16 cellular contexts compared by ENCODE assay signal in genomic region chr1:162736633-162737067, GRCh38. TPM values are rescaled to one million over a fixed set of nuclear protein-coding genes. Genes with fewer than 3 reads are reported as not detected.
A peak's percentile ranks its signal among the peaks of the same experiment; 100 is the strongest.
DNase-seq lines count a peak whose midpoint lies in the region; ATAC-seq, FAIRE-seq and TF ChIP-seq lines count a peak whose summit lies in the region.
"Had no signal": no experiment of that assay in that cellular context is flagged by ENCODE, and none has a peak within 500 bp of the region (broad histone marks: within the 10 kb centered on the region; RNA-seq: fewer than 3 reads in every experiment).

No MANE protein-coding gene starts in this region.

- H3K4me3 ChIP-seq in astrocyte (ENCODE audit: insufficient read depth, low read depth, low read length) (no peak overlapping the region), foreskin fibroblast (ENCODE audit: low read depth in 1 of 2, low read length in 2 of 2) (no peak overlapping the region), neural progenitor cell (no peak overlapping the region)
- H3K4me3 ChIP-seq: skin epidermis, upper lobe of right lung had no signal

- H3K27me3 Mint-ChIP-seq in astrocyte (ENCODE audit: low read depth, unreplicated experiment) = peaks cover 4% of the 10 kb centered on the region
- peaks cover 2% of the 10 kb centered on the region for H3K27me3 Mint-ChIP-seq in activated T-helper 1 cell treated with anti-CD3 and anti-CD28 coated beads, Interleukin-12 subunit alpha, Interleukin-12 subunit beta, Interleukin-2, Interleukin-4 antibody, amounts not matched to agents 30 ng/mL and 10 ng/mL and 1 ng/mL, durations not matched to agents 14 hours and 24 hours and 36 hours (ENCODE audit: insufficient read depth)
- no peaks in the 10 kb centered on the region for H3K27me3 Mint-ChIP-seq in neural progenitor cell (ENCODE audit: insufficient read depth, low read depth)
- H3K27me3 Mint-ChIP-seq: activated CD8-positive, alpha-beta memory T cell treated with anti-CD3 and anti-CD28 coated beads, Interleukin-2, amount 10 ng/mL, durations not matched to agents 7 days and 5 days had no signal

- ATAC-seq in GM18520 (IDR thresholded peaks at IDR 0.05; ENCODE audit: unreplicated experiment) (peak; percentile 76), GM21423 (IDR thresholded peaks at IDR 0.05; ENCODE audit: unreplicated experiment) (peak; percentile 79), HG03060 (IDR thresholded peaks at IDR 0.05; ENCODE audit: low read depth, unreplicated experiment) (peak; percentile 52)
- ATAC-seq: activated CD8-positive, alpha-beta memory T cell treated with anti-CD3 and anti-CD28 coated beads, Interleukin-2, amount 10 ng/mL, durations not matched to agents 7 days and 5 days; natural killer cell; Panc1 had no signal

- H3K27ac ChIP-seq in astrocyte (ENCODE audit: low read depth, low read length) = no peak overlapping the region
- H3K27ac ChIP-seq in neural progenitor cell = no peak overlapping the region
- H3K27ac ChIP-seq: skin epidermis, upper lobe of right lung had no signal

- H3K9me3 Mint-ChIP-seq in astrocyte (ENCODE audit: unreplicated experiment) = peaks cover 2% of the 10 kb centered on the region
- no peaks in the 10 kb centered on the region for H3K9me3 Mint-ChIP-seq in activated T-helper 1 cell treated with anti-CD3 and anti-CD28 coated beads, Interleukin-12 subunit alpha, Interleukin-12 subunit beta, Interleukin-2, Interleukin-4 antibody, amounts not matched to agents 30 ng/mL and 10 ng/mL and 1 ng/mL, durations not matched to agents 14 hours and 24 hours and 36 hours
- peaks cover 2% of the 10 kb centered on the region for H3K9me3 Mint-ChIP-seq in neural progenitor cell
- H3K9me3 Mint-ChIP-seq: natural killer cell had no signal

- H3K4me3 Mint-ChIP-seq in astrocyte (ENCODE audit: unreplicated experiment) = no peak overlapping the region
- no peak overlapping the region for H3K4me3 Mint-ChIP-seq in activated T-helper 1 cell treated with anti-CD3 and anti-CD28 coated beads, Interleukin-12 subunit alpha, Interleukin-12 subunit beta, Interleukin-2, Interleukin-4 antibody, amounts not matched to agents 30 ng/mL and 10 ng/mL and 1 ng/mL, durations not matched to agents 14 hours and 24 hours and 36 hours
- no peak overlapping the region for H3K4me3 Mint-ChIP-seq in neural progenitor cell
- H3K4me3 Mint-ChIP-seq: activated CD8-positive, alpha-beta memory T cell treated with anti-CD3 and anti-CD28 coated beads, Interleukin-2, amount 10 ng/mL, durations not matched to agents 7 days and 5 days; CD14-positive monocyte; natural killer cell had no signal

- H3K27me3 ChIP-seq in astrocyte (ENCODE audit: insufficient read depth, low read length) (no peaks in the 10 kb centered on the region), neural progenitor cell (no peaks in the 10 kb centered on the region)
- H3K27me3 ChIP-seq: upper lobe of right lung had no signal

- intact Hi-C loops in activated T-helper 1 cell treated with anti-CD3 and anti-CD28 coated beads, Interleukin-12 subunit alpha, Interleukin-12 subunit beta, Interleukin-2, Interleukin-4 antibody, amounts not matched to agents 30 ng/mL and 10 ng/mL and 1 ng/mL, durations not matched to agents 14 hours and 24 hours and 36 hours (cut with micrococcal nuclease) = no loop called here

- no peak overlapping the region for H3K9ac ChIP-seq in astrocyte (ENCODE audit: low read length)
- H3K9ac ChIP-seq in neural progenitor cell = no peak overlapping the region

- peak; percentile 17 for FAIRE-seq in astrocyte (lab: Jason Lieb, UNC)
- FAIRE-seq: frontal cortex had no signal

- peaks cover 6% of the 10 kb centered on the region for H3F3A ChIP-seq in neural progenitor cell (ENCODE audit: low read depth)

- no peak overlapping the region for H3K4me2 ChIP-seq in astrocyte (ENCODE audit: low read length)
- H3K4me2 ChIP-seq in neural progenitor cell = no peak overlapping the region

- H2AFZ ChIP-seq in astrocyte (ENCODE audit: low read depth, low read length) (no peak overlapping the region), neural progenitor cell (replicated peaks) (no peak overlapping the region)

- no peak for DNase-seq in astrocyte (ENCODE audit: low read depth)
- DNase-seq in activated T-helper 1 cell treated with anti-CD3 and anti-CD28 coated beads, Interleukin-12 subunit alpha, Interleukin-12 subunit beta, Interleukin-2, Interleukin-4 antibody, amounts not matched to agents 30 ng/mL and 10 ng/mL and 1 ng/mL, durations not matched to agents 14 hours and 24 hours and 36 hours (ENCODE audit: low spot score) = no peak
- no peak for DNase-seq in germinal center (ENCODE audit: low spot score)
- DNase-seq in foreskin fibroblast = no peak
- no peak for DNase-seq in neural progenitor cell (ENCODE audit: low spot score)
- DNase-seq: activated CD8-positive, alpha-beta memory T cell treated with anti-CD3 and anti-CD28 coated beads, Interleukin-2, amount 10 ng/mL, durations not matched to agents 7 days and 5 days; Kasumi-1; natural killer cell; upper lobe of right lung had no signal

- no peaks in the 10 kb centered on the region for H3K9me3 ChIP-seq in astrocyte (ENCODE audit: insufficient read depth, low read depth, low read length)
- H3K9me3 ChIP-seq in neural progenitor cell (ENCODE audit: low read depth) = no peaks in the 10 kb centered on the region
- H3K9me3 ChIP-seq: upper lobe of right lung had no signal

- no peaks in the 10 kb centered on the region for H3K36me3 ChIP-seq in astrocyte (ENCODE audit: insufficient read depth, low read length)
- no peaks in the 10 kb centered on the region for H3K36me3 ChIP-seq in neural progenitor cell
- H3K36me3 ChIP-seq: upper lobe of right lung had no signal

- H3K27ac Mint-ChIP-seq in astrocyte (ENCODE audit: unreplicated experiment) = no peak overlapping the region
- no peak overlapping the region for H3K27ac Mint-ChIP-seq in activated T-helper 1 cell treated with anti-CD3 and anti-CD28 coated beads, Interleukin-12 subunit alpha, Interleukin-12 subunit beta, Interleukin-2, Interleukin-4 antibody, amounts not matched to agents 30 ng/mL and 10 ng/mL and 1 ng/mL, durations not matched to agents 14 hours and 24 hours and 36 hours
- no peak overlapping the region for H3K27ac Mint-ChIP-seq in neural progenitor cell
- H3K27ac Mint-ChIP-seq: activated CD8-positive, alpha-beta memory T cell treated with anti-CD3 and anti-CD28 coated beads, Interleukin-2, amount 10 ng/mL, durations not matched to agents 7 days and 5 days; CD14-positive monocyte; natural killer cell had no signal

- H3K79me2 ChIP-seq in astrocyte (ENCODE audit: insufficient read depth, low read length) = no peaks in the 10 kb centered on the region
- no peaks in the 10 kb centered on the region for H3K79me2 ChIP-seq in neural progenitor cell (ENCODE audit: low read depth)

- H3K36me3 Mint-ChIP-seq in astrocyte (ENCODE audit: low read depth, unreplicated experiment) (peaks cover 4% of the 10 kb centered on the region), neural progenitor cell (no peaks in the 10 kb centered on the region)
- H3K36me3 Mint-ChIP-seq in activated T-helper 1 cell treated with anti-CD3 and anti-CD28 coated beads, Interleukin-12 subunit alpha, Interleukin-12 subunit beta, Interleukin-2, Interleukin-4 antibody, amounts not matched to agents 30 ng/mL and 10 ng/mL and 1 ng/mL, durations not matched to agents 14 hours and 24 hours and 36 hours (ENCODE audit: low read depth) = no peaks in the 10 kb centered on the region
- H3K36me3 Mint-ChIP-seq: activated CD8-positive, alpha-beta memory T cell treated with anti-CD3 and anti-CD28 coated beads, Interleukin-2, amount 10 ng/mL, durations not matched to agents 7 days and 5 days; CD14-positive monocyte; natural killer cell had no signal

- H4K20me1 ChIP-seq in astrocyte (ENCODE audit: insufficient read depth, low read length) (peaks cover 8% of the 10 kb centered on the region), neural progenitor cell (ENCODE audit: low read depth) (no peaks in the 10 kb centered on the region)

- no peak for TF ChIP-seq CTCF in astrocyte (IDR thresholded peaks at IDR 0.05; ENCODE audit: insufficient read depth, low read depth, low read length)
- no peak for TF ChIP-seq CTCF in foreskin fibroblast (IDR thresholded peaks at IDR 0.05; ENCODE audit: low read depth, low read length)
- TF ChIP-seq CTCF in neural progenitor cell (IDR thresholded peaks at IDR 0.05) = no peak

- H3K4me1 Mint-ChIP-seq in astrocyte (ENCODE audit: low read depth, unreplicated experiment) = no peaks in the 10 kb centered on the region
- no peaks in the 10 kb centered on the region for H3K4me1 Mint-ChIP-seq in activated T-helper 1 cell treated with anti-CD3 and anti-CD28 coated beads, Interleukin-12 subunit alpha, Interleukin-12 subunit beta, Interleukin-2, Interleukin-4 antibody, amounts not matched to agents 30 ng/mL and 10 ng/mL and 1 ng/mL, durations not matched to agents 14 hours and 24 hours and 36 hours (ENCODE audit: low read depth)
- H3K4me1 Mint-ChIP-seq in neural progenitor cell = peaks cover 12% of the 10 kb centered on the region
- H3K4me1 Mint-ChIP-seq: activated CD8-positive, alpha-beta memory T cell treated with anti-CD3 and anti-CD28 coated beads, Interleukin-2, amount 10 ng/mL, durations not matched to agents 7 days and 5 days; CD14-positive monocyte; natural killer cell had no signal

- H3K4me1 ChIP-seq in astrocyte (ENCODE audit: insufficient read depth, low read length) (no peaks in the 10 kb centered on the region), neural progenitor cell (peaks cover 13% of the 10 kb centered on the region)

RNA-seq across cellular contexts. Expression of gene HSD17B7, which starts 53.9 kb away (rescaled TPM):
- 8.0 and 10.9 TPM in 2 replicates for total RNA-seq in astrocyte
- total RNA-seq in activated T-helper 1 cell treated with anti-CD3 and anti-CD28 coated beads, Interleukin-12 subunit alpha, Interleukin-12 subunit beta, Interleukin-2, Interleukin-4 antibody, amounts not matched to agents 30 ng/mL and 10 ng/mL and 1 ng/mL, durations not matched to agents 14 hours and 24 hours and 36 hours = 24.7 and 31.9 TPM in 2 replicates
- total RNA-seq in neural progenitor cell (ENCODE audit: low replicate concordance) = 48.0 and 53.6 TPM in 2 replicates
